19 cellular contexts compared by ENCODE assay signal in genomic region chr10:18880530-18880929, GRCh38.
A peak's percentile ranks its signal among the peaks of the same experiment; 100 is the strongest.
DNase-seq lines count a peak whose midpoint lies in the region; ATAC-seq, FAIRE-seq and TF ChIP-seq lines count a peak whose summit lies in the region.
"Had no signal": no experiment of that assay in that cellular context is flagged by ENCODE, and none has a peak within 500 bp of the region (broad histone marks: within the 10 kb centered on the region; RNA-seq: fewer than 3 reads in every experiment).

No MANE protein-coding gene starts in this region.

- H3K27me3 ChIP-seq in HUES6 (ENCODE audit: control insufficient read depth, insufficient read depth, low read length) (no peaks in the 10 kb centered on the region), mesenchymal stem cell (ENCODE audit: control insufficient read depth in 1 of 2, insufficient read depth in 1 of 2, low read length in 2 of 2) (no peaks in the 10 kb centered on the region), adrenal gland (no peaks in the 10 kb centered on the region)
- H3K27me3 ChIP-seq: BLaER1 treated with 17β-estradiol and CSF1 and Interleukin-3, amounts not matched to agents 10 nM and 100 nM; MG63 had no signal

- H4K8ac ChIP-seq in mesenchymal stem cell (ENCODE audit: low read length) = no peak overlapping the region

- H3K4me3 Mint-ChIP-seq in endothelial cell (ENCODE audit: unreplicated experiment) (peak overlapping the region; percentile 72), glutamatergic neuron (ENCODE audit: unreplicated experiment) (no peak overlapping the region)

- TF ChIP-seq EP300 in A549 (IDR thresholded peaks at IDR 0.05) = no peak

- no peak overlapping the region for H2BK120ac ChIP-seq in mesenchymal stem cell (ENCODE audit: low read depth, low read length)

- H3K4me1 Mint-ChIP-seq in endothelial cell (ENCODE audit: unreplicated experiment) = no peaks in the 10 kb centered on the region
- H3K4me1 Mint-ChIP-seq in glutamatergic neuron (ENCODE audit: low read depth, unreplicated experiment) = no peaks in the 10 kb centered on the region

- DNase-seq in A549 (ENCODE audit: low read depth in 1 of 2, low spot score in 1 of 2) = peak in 1 of 2 experiments; percentile 34
- no peak for DNase-seq in endothelial cell (ENCODE audit: low spot score)
- DNase-seq in mesenchymal stem cell = peak; percentile 1
- no peak for DNase-seq in hypothalamus (lab: John Stamatoyannopoulos, UW)
- DNase-seq in CD1c-positive myeloid dendritic cell (ENCODE audit: extremely low spot score) = no peak
- no peak for DNase-seq in adrenal gland
- DNase-seq in glutamatergic neuron = no peak
- DNase-seq: 8988T, COR-L47, DMS153, MG63, NCI-H1105, NCI-H1694 treated with DMSO at 0.1 percent for 48 hours, NCI-H345, PC-9 had no signal

- H3K9ac ChIP-seq in HUES6 (ENCODE audit: low read length) (no peak overlapping the region), mesenchymal stem cell (ENCODE audit: low read length) (no peak overlapping the region)
- H3K9ac ChIP-seq: BLaER1 treated with 17β-estradiol and CSF1 and Interleukin-3, amounts not matched to agents 10 nM and 100 nM; KMS-11 had no signal

- no peaks in the 10 kb centered on the region for H3K9me3 ChIP-seq in A549
- no peaks in the 10 kb centered on the region for H3K9me3 ChIP-seq in HUES6 (ENCODE audit: control insufficient read depth, insufficient read depth, low read depth, low read length)
- peaks cover 2% of the 10 kb centered on the region for H3K9me3 ChIP-seq in mesenchymal stem cell (ENCODE audit: control insufficient read depth, low read length)
- H3K9me3 ChIP-seq in adrenal gland (replicated peaks in 1 of 3) = no peaks in the 10 kb centered on the region
- H3K9me3 ChIP-seq: BLaER1 treated with 17β-estradiol and CSF1 and Interleukin-3, amounts not matched to agents 10 nM and 100 nM; MG63 had no signal

- TF ChIP-seq POLR2A in A549 (IDR thresholded peaks at IDR 0.05; ENCODE audit: low read length) (no peak), adrenal gland (IDR thresholded peaks at IDR 0.05) (no peak)

- H2BK5ac ChIP-seq in mesenchymal stem cell (ENCODE audit: low read depth, low read length, poor library complexity, severe bottlenecking) = no peak overlapping the region

- no peak overlapping the region for H2AFZ ChIP-seq in mesenchymal stem cell (ENCODE audit: low read depth, low read length)
- H2AFZ ChIP-seq: PC-9 had no signal

- CTCF ChIA-PET in A549 (lab: Yijun Ruan, JAX) = no interaction called here

- no peak for TF ChIP-seq CTCF in A549 (IDR thresholded peaks at IDR 0.05)
- TF ChIP-seq CTCF in endothelial cell (IDR thresholded peaks at IDR 0.05; ENCODE audit: unreplicated experiment) = no peak
- no peak for TF ChIP-seq CTCF in adrenal gland (IDR thresholded peaks at IDR 0.05)
- TF ChIP-seq CTCF in glutamatergic neuron (IDR thresholded peaks at IDR 0.05; ENCODE audit: partially characterized antibody, unreplicated experiment) = no peak

- H4K91ac ChIP-seq in mesenchymal stem cell (ENCODE audit: low read length) = no peak overlapping the region

- H3K36me3 ChIP-seq in HUES6 (ENCODE audit: control insufficient read depth, insufficient read depth, low read length) (no peaks in the 10 kb centered on the region), mesenchymal stem cell (ENCODE audit: control insufficient read depth in 1 of 2, insufficient read depth in 2 of 2, low read depth in 1 of 2, low read length in 2 of 2) (no peaks in the 10 kb centered on the region), adrenal gland (replicated peaks in 1 of 2) (no peaks in the 10 kb centered on the region)
- H3K36me3 ChIP-seq: BLaER1 treated with 17β-estradiol and CSF1 and Interleukin-3, amounts not matched to agents 10 nM and 100 nM; MG63 had no signal

- H3K9me3 Mint-ChIP-seq in endothelial cell (ENCODE audit: unreplicated experiment) = no peaks in the 10 kb centered on the region
- H3K9me3 Mint-ChIP-seq in glutamatergic neuron (ENCODE audit: unreplicated experiment) = no peaks in the 10 kb centered on the region

- H3K4ac ChIP-seq in mesenchymal stem cell (ENCODE audit: low read depth in 1 of 2, low read length in 2 of 2) = no peak overlapping the region

- H3K79me1 ChIP-seq in mesenchymal stem cell (replicated peaks; ENCODE audit: low read length, poor library complexity, severe bottlenecking) = no peaks in the 10 kb centered on the region

- no peak for TF ChIP-seq RAD21 in A549 (conservative IDR thresholded peaks at IDR 0.05 in 1 of 2, IDR thresholded peaks at IDR 0.05 in 1 of 2)

- H3K27ac ChIP-seq in A549 = no peak overlapping the region
- H3K27ac ChIP-seq in HUES6 (ENCODE audit: low read depth, low read length) = no peak overlapping the region
- no peak overlapping the region for H3K27ac ChIP-seq in mesenchymal stem cell (ENCODE audit: low read length, poor library complexity, severe bottlenecking)
- no peak overlapping the region for H3K27ac ChIP-seq in adrenal gland
- H3K27ac ChIP-seq: BLaER1 treated with 17β-estradiol and CSF1 and Interleukin-3, amounts not matched to agents 10 nM and 100 nM; KMS-11; PC-9 had no signal

- no peaks in the 10 kb centered on the region for H3K27me3 Mint-ChIP-seq in endothelial cell (ENCODE audit: unreplicated experiment)
- H3K27me3 Mint-ChIP-seq in glutamatergic neuron (ENCODE audit: unreplicated experiment) = peaks cover 1% of the 10 kb centered on the region

- H2AK5ac ChIP-seq in mesenchymal stem cell (ENCODE audit: low read length, severe bottlenecking) = no peak overlapping the region

- FAIRE-seq in A549 (lab: Jason Lieb, UNC) = no peak
- FAIRE-seq: HTR-8/SVneo had no signal

- H3K27ac Mint-ChIP-seq in endothelial cell (ENCODE audit: unreplicated experiment) = no peak overlapping the region
- H3K27ac Mint-ChIP-seq in glutamatergic neuron (ENCODE audit: unreplicated experiment) = no peak overlapping the region

- no peaks in the 10 kb centered on the region for H3K4me1 ChIP-seq in A549
- H3K4me1 ChIP-seq in HUES6 (ENCODE audit: control insufficient read depth, insufficient read depth, low read length) = no peaks in the 10 kb centered on the region
- no peaks in the 10 kb centered on the region for H3K4me1 ChIP-seq in mesenchymal stem cell (ENCODE audit: control insufficient read depth, insufficient read depth, low read depth, low read length)
- H3K4me1 ChIP-seq in adrenal gland (replicated peaks in 1 of 2) = peaks cover 0 to under 1% of the 10 kb centered on the region in 2 donors
- H3K4me1 ChIP-seq: BLaER1 treated with 17β-estradiol and CSF1 and Interleukin-3, amounts not matched to agents 10 nM and 100 nM had no signal

- peak; percentile 71 to 83; a peak in 5 of 6 replicates for ATAC-seq in A549

- no peak overlapping the region for H2BK12ac ChIP-seq in mesenchymal stem cell (ENCODE audit: low read length in 2 of 2)

- H3K14ac ChIP-seq in mesenchymal stem cell (ENCODE audit: low read length in 2 of 2) = no peak overlapping the region

- H3K36me3 Mint-ChIP-seq in endothelial cell (ENCODE audit: low read depth, unreplicated experiment) (no peaks in the 10 kb centered on the region), glutamatergic neuron (ENCODE audit: unreplicated experiment) (no peaks in the 10 kb centered on the region)

- no peak overlapping the region for H3K23ac ChIP-seq in mesenchymal stem cell (ENCODE audit: low read length in 2 of 2)

- H2BK15ac ChIP-seq in mesenchymal stem cell (ENCODE audit: low read depth, poor library complexity, severe bottlenecking) = no peak overlapping the region

- no peak overlapping the region for H3K18ac ChIP-seq in mesenchymal stem cell (ENCODE audit: low read depth in 1 of 2, low read length in 2 of 2)

- WGBS in A549 (ENCODE audit: missing lambda C conversion rate) = 32% methylated on average over 15 of the region's 16 CpGs
- 5% methylated on average over 16 of the region's 16 CpGs for WGBS in mesenchymal stem cell
- WGBS in adrenal gland, 4 donors = 57 to 89% (median 80%) methylated on average over 9 to 16 of the region's 16 CpGs

- POLR2A ChIA-PET in A549 (lab: Yijun Ruan, JAX) = no interaction called here

- H3K4me2 ChIP-seq in A549 (peak overlapping the region; percentile 60), mesenchymal stem cell (ENCODE audit: low read length, poor library complexity, severe bottlenecking) (peak overlapping the region; percentile 2)
- H3K4me2 ChIP-seq: BLaER1 treated with 17β-estradiol and CSF1 and Interleukin-3, amounts not matched to agents 10 nM and 100 nM; KMS-11; PC-9 had no signal

- intact Hi-C loops in adrenal gland (cut with DNase I) = no loop called here

- H3K4me3 ChIP-seq in A549 (peak overlapping the region; percentile 33; the same call in 2 of the 3 replicates), HUES6 (ENCODE audit: low read depth, low read length) (peak overlapping the region; percentile 57), mesenchymal stem cell (ENCODE audit: insufficient read depth in 1 of 2, low read depth in 1 of 2, low read length in 2 of 2) (no peak overlapping the region), adrenal gland (no peak overlapping the region)
- H3K4me3 ChIP-seq: BLaER1 treated with 17β-estradiol and CSF1 and Interleukin-3, amounts not matched to agents 10 nM and 100 nM; MG63; PC-9 had no signal

TF ChIP-seq in A549, 52 proteins besides CTCF, POLR2A, EP300 and RAD21:
- TF ChIP-seq CEBPB (IDR thresholded peaks at IDR 0.05) (peak in 1 of 2 experiments; percentile 33; a peak in 1 of 4 replicates), HOXB5 (CRISPR knock-in tag; IDR thresholded peaks at IDR 0.05) (no peak)

Comparison
In these comparisons a context has a peak if more than half of its experiments do, and no peak if none do; other contexts are left out.
1. H3K4me3 ChIP-seq: peak in A549 (single experiment) and HUES6 (single experiment); none in mesenchymal stem cell (0 of 2) and adrenal gland (0 of 4).